Comparison of ENCODE assay signal across 1 cellular context in the genomic region with DNA sequence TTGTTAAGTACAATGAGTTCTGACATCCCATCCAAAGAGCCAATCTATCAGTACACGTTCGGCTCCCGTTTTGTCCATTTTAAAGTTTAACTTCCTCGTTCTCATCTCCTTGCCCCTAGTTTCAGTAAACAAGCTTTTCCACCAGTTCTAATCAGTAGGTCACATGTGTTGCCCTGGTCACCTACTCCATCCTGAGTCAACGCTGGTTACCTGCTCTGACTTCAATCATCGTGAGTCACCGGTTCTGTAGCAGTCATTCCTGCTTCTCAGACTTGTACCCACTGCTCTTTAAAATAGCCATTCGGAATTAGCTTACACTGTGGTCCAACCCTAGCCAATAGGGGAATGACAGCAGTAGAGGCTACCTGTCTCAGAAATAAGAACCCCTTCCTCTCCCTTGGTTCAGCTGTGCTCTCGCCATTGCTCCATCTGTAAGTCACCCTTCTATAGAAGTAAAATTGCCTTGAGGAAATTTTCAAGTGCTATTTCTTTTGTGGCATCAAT.
TF ChIP-seq lines count a peak whose summit lies in the region.

No MANE protein-coding gene starts in this region.

TF ChIP-seq in SK-N-SH treated with all-trans-retinoic acid at 6 μM for 48 hours, 23 proteins besides CTCF, POLR2A, EP300 and RAD21 (continued from another document):
- TF ChIP-seq, protein P1, sequence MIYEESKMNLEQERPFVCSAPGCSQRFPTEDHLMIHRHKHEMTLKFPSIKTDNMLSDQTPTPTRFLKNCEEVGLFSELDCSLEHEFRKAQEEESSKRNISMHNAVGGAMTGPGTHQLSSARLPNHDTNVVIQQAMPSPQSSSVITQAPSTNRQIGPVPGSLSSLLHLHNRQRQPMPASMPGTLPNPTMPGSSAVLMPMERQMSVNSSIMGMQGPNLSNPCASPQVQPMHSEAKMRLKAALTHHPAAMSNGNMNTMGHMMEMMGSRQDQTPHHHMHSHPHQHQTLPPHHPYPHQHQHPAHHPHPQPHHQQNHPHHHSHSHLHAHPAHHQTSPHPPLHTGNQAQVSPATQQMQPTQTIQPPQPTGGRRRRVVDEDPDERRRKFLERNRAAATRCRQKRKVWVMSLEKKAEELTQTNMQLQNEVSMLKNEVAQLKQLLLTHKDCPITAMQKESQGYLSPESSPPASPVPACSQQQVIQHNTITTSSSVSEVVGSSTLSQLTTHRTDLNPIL (CRISPR knock-in tag; IDR thresholded peaks at IDR 0.05; ENCODE audit: low read depth), result no peak
- TF ChIP-seq GLIS3 (CRISPR knock-in tag; IDR thresholded peaks at IDR 0.05), result no peak
- TF ChIP-seq ZC3H10 (CRISPR knock-in tag; IDR thresholded peaks at IDR 0.05), result no peak
- TF ChIP-seq, protein P2, sequence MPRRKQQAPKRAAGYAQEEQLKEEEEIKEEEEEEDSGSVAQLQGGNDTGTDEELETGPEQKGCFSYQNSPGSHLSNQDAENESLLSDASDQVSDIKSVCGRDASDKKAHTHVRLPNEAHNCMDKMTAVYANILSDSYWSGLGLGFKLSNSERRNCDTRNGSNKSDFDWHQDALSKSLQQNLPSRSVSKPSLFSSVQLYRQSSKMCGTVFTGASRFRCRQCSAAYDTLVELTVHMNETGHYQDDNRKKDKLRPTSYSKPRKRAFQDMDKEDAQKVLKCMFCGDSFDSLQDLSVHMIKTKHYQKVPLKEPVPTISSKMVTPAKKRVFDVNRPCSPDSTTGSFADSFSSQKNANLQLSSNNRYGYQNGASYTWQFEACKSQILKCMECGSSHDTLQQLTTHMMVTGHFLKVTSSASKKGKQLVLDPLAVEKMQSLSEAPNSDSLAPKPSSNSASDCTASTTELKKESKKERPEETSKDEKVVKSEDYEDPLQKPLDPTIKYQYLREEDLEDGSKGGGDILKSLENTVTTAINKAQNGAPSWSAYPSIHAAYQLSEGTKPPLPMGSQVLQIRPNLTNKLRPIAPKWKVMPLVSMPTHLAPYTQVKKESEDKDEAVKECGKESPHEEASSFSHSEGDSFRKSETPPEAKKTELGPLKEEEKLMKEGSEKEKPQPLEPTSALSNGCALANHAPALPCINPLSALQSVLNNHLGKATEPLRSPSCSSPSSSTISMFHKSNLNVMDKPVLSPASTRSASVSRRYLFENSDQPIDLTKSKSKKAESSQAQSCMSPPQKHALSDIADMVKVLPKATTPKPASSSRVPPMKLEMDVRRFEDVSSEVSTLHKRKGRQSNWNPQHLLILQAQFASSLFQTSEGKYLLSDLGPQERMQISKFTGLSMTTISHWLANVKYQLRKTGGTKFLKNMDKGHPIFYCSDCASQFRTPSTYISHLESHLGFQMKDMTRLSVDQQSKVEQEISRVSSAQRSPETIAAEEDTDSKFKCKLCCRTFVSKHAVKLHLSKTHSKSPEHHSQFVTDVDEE (CRISPR knock-in tag; IDR thresholded peaks at IDR 0.05), result no peak
- no peak for TF ChIP-seq ISL1 (CRISPR knock-in tag; IDR thresholded peaks at IDR 0.05)
- no peak for TF ChIP-seq CSDC2 (CRISPR knock-in tag; IDR thresholded peaks at IDR 0.05)
- TF ChIP-seq SNAI2 (CRISPR knock-in tag; IDR thresholded peaks at IDR 0.05), result no peak
- no peak for TF ChIP-seq ZNF565 (CRISPR knock-in tag; conservative IDR thresholded peaks at IDR 0.05; ENCODE audit: low read depth)
